In the genomic region with DNA sequence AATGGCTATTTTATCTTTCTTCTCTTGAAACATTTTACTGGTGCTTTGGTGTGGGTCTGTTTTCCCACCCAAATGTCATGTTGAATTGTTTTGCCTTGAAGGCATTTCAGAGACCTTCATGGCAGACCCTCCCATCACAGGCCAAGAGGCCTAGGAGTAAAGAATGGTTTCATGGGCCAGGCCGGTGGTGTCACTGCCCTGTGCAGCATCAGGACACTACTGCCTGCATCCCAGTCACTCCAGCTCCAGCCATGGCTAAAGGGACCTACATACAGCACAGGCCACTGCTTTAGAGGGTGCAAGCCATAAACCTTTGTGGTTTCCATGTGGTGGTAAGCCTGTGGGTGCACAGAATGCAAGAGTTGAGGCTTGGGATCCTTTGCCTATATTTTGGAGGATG, we compare ENCODE assay signal across 9 cellular contexts.
"Had no signal": no experiment of that assay in that cellular context is flagged by ENCODE, and none has a peak within 500 bp of the region (broad histone marks: within the 10 kb centered on the region; RNA-seq: fewer than 3 reads in every experiment).

No MANE protein-coding gene starts in this region.

- DNase-seq: GM23248, GOT3, H7, KG1 had no signal

- H3K36me3 ChIP-seq: HAP-1 had no signal

- H3K4me3 ChIP-seq: GM23248, HAP-1, K562 had no signal

- ATAC-seq: HCT116, HepG2, K562 had no signal

- H3K9me3 ChIP-seq: HAP-1 had no signal

- H3K27ac ChIP-seq: GM23248, HL-60 had no signal

- H3K4me1 ChIP-seq: HAP-1 had no signal

- H3K9ac ChIP-seq: GM23248 had no signal
